In genomic region chr16:67174706-67175231, GRCh38 we compare ENCODE assay signal across 7 cellular contexts. TPM values are rescaled to one million over a fixed set of nuclear protein-coding genes. Genes with fewer than 3 reads are reported as not detected.
A peak's percentile ranks its signal among the peaks of the same experiment; 100 is the strongest.
DNase-seq lines count a peak whose midpoint lies in the region; ATAC-seq and TF ChIP-seq lines count a peak whose summit lies in the region.
"Had no signal": no experiment of that assay in that cellular context is flagged by ENCODE, and none has a peak within 500 bp of the region (broad histone marks: within the 10 kb centered on the region; RNA-seq: fewer than 3 reads in every experiment).

No MANE protein-coding gene starts in this region.

- H2BK12ac ChIP-seq in H9 (ENCODE audit: insufficient read length, low read depth, low read length), result no peak overlapping the region

- in situ Hi-C loops in brain microvascular endothelial cell (cut with HindIII; ENCODE audit: low pct_ligation_motif_present, low sequenced_read_pairs), result no loop called here

- no peak overlapping the region for H2BK120ac ChIP-seq in H9 (ENCODE audit: low read depth, low read length, poor library complexity, severe bottlenecking)

- H3K4me1 ChIP-seq in H9 (ENCODE audit: insufficient read depth, low read length) (peaks cover 5% of the 10 kb centered on the region; the same call in 1 of the 2 replicates), neuron (ENCODE audit: insufficient read depth, low read length) (peaks cover 28% of the 10 kb centered on the region)

- peaks cover 22% of the 10 kb centered on the region for H3K23me2 ChIP-seq in H9 (ENCODE audit: insufficient read length, low read depth, low read length, poor library complexity, severe bottlenecking)

- no peak overlapping the region for H3K9ac ChIP-seq in H9 (ENCODE audit: extremely low read depth, insufficient read length, low read length)

- no peak overlapping the region for H2BK20ac ChIP-seq in H9 (ENCODE audit: low read depth, low read length, poor library complexity, severe bottlenecking)

- H3T11ph ChIP-seq in H9 (ENCODE audit: low read length), result no peak overlapping the region

- H3K56ac ChIP-seq in H9 (ENCODE audit: insufficient read length, low read depth, low read length), result no peak overlapping the region

- no peak for ATAC-seq in GM19351 (IDR thresholded peaks at IDR 0.05; ENCODE audit: unreplicated experiment)

- TF ChIP-seq CTCF in H9 (conservative IDR thresholded peaks at IDR 0.05), result no peak
- no peak for TF ChIP-seq CTCF in brain microvascular endothelial cell (IDR thresholded peaks at IDR 0.05; ENCODE audit: low read depth, low read length, missing control alignments)

- H4K91ac ChIP-seq in H9 (ENCODE audit: insufficient read length, low read depth, low read length), result no peak overlapping the region

- WGBS in H9 (ENCODE audit: extremely low coverage, insufficient read length, low lambda C conversion rate), result no CpG with 5 or more reads among the region's 31 CpGs

- H4K5ac ChIP-seq in H9 (ENCODE audit: insufficient read length, low read depth, low read length), result no peak overlapping the region

- peak overlapping the region; percentile 58 for H3K4me2 ChIP-seq in H9 (ENCODE audit: insufficient read depth, insufficient read length, low read length)

- peaks cover 39 to 42% of the 10 kb centered on the region in 2 experiments for H3K4me1 Mint-ChIP-seq in H9

- H3K4ac ChIP-seq in H9 (ENCODE audit: low read depth, low read length), result no peak overlapping the region

- H3K4me3 ChIP-seq in brain microvascular endothelial cell (ENCODE audit: low read depth, low read length) (peak overlapping the region; percentile 52), neuron (ENCODE audit: low read length) (peak overlapping the region; percentile 18)

- peaks cover 70% of the 10 kb centered on the region for H3K27me3 Mint-ChIP-seq in H9 (ENCODE audit: low read depth)

- H2BK5ac ChIP-seq in H9 (ENCODE audit: insufficient read length, low read length), result no peak overlapping the region

- no peak overlapping the region for H2BK15ac ChIP-seq in H9 (ENCODE audit: low read depth, low read length)

- no peak overlapping the region for H2AK5ac ChIP-seq in H9 (ENCODE audit: insufficient read length, low read length)

- H3K14ac ChIP-seq in H9 (ENCODE audit: insufficient read depth, low read length), result no peak overlapping the region

- H3K36me3 ChIP-seq in brain microvascular endothelial cell (replicated peaks), result no peaks in the 10 kb centered on the region
- peaks cover 4% of the 10 kb centered on the region for H3K36me3 ChIP-seq in neuron (ENCODE audit: insufficient read depth, low read length)

- H3K23ac ChIP-seq in H9 (ENCODE audit: insufficient read length, low read depth, low read length), result no peak overlapping the region

- no peaks in the 10 kb centered on the region for H3K79me1 ChIP-seq in H9 (ENCODE audit: insufficient read depth, low read depth, low read length, poor library complexity, severe bottlenecking)

- peaks cover 29% of the 10 kb centered on the region; the same call in 1 of the 2 replicates for H3K27me3 ChIP-seq in H9 (ENCODE audit: insufficient read depth, low read length)
- H3K27me3 ChIP-seq in brain microvascular endothelial cell (replicated peaks), result no peaks in the 10 kb centered on the region
- peaks cover 2% of the 10 kb centered on the region for H3K27me3 ChIP-seq in neuron (ENCODE audit: insufficient read depth, low read length)

- no peak overlapping the region for H3K18ac ChIP-seq in H9 (ENCODE audit: insufficient read length, low read depth, low read length)

- no peak for DNase-seq in H9
- no peak for DNase-seq in brain microvascular endothelial cell
- DNase-seq in OCI-M2 (lab: John Stamatoyannopoulos, UW; ENCODE audit: unreplicated experiment), result no peak
- no peak for DNase-seq in NOMO-1 treated with DMSO at 0.1 percent for 48 hours (lab: John Stamatoyannopoulos, UW; ENCODE audit: unreplicated experiment)
- DNase-seq: NCI-H187 treated with DMSO at 0.1 percent for 48 hours had no signal

- H3K4me3 Mint-ChIP-seq in H9, result peak overlapping the region in 1 of 2 experiments; percentile 15; a peak in 1 of 5 replicates

- H3K9me3 Mint-ChIP-seq in H9, result no peaks in the 10 kb centered on the region; a peak in 1 of 5 replicates

- peaks cover 0 to 7% (median 6%) of the 10 kb centered on the region in 3 experiments; a peak in 2 of 7 replicates for H3K36me3 Mint-ChIP-seq in H9 (ENCODE audit: insufficient read depth in 1 of 3, low read depth in 3 of 3)

- H3K27ac ChIP-seq in H9 (ENCODE audit: insufficient read length, low read depth, low read length) (no peak overlapping the region), brain microvascular endothelial cell (no peak overlapping the region)

- no peaks in the 10 kb centered on the region for H3K79me2 ChIP-seq in H9 (ENCODE audit: insufficient read depth, low read length)

- H3K9me3 ChIP-seq in H9 (ENCODE audit: control insufficient read depth, low read depth, low read length) (no peaks in the 10 kb centered on the region), neuron (ENCODE audit: low read length) (no peaks in the 10 kb centered on the region)

- no peak overlapping the region for H4K8ac ChIP-seq in H9 (replicated peaks; ENCODE audit: insufficient read length, low read depth, low read length)

- no peaks in the 10 kb centered on the region for H4K20me1 ChIP-seq in H9 (ENCODE audit: control insufficient read depth, insufficient read depth, insufficient read length)

- no peak overlapping the region for H3K27ac Mint-ChIP-seq in H9

- H2AFZ ChIP-seq in H9 (ENCODE audit: low read length) (no peak overlapping the region), neuron (ENCODE audit: low read depth, low read length) (no peak overlapping the region)

RNA-seq across cellular contexts. Expression of gene NOL3, which starts 4.4 kb away (rescaled TPM):
- total RNA-seq in H9 (2021), result 5.6 and 5.9 TPM in 2 replicates

RNA-seq across cellular contexts. Expression of gene MATCAP1, which starts 9.0 kb away (rescaled TPM):
- 42.1 and 51.2 TPM in 2 replicates for total RNA-seq in H9 (2021)

RNA-seq across cellular contexts. Expression of gene HSF4, which starts 10.2 kb away (rescaled TPM):
- 1.2 and 1.5 TPM in 2 replicates for total RNA-seq in H9 (2021)

RNA-seq across cellular contexts. Expression of gene FBXL8, which starts 15.0 kb away (rescaled TPM):
- 0.59 and 0.75 TPM in 2 replicates for total RNA-seq in H9 (2021)

RNA-seq across cellular contexts. Expression of gene TRADD, which starts 15.1 kb away (rescaled TPM):
- total RNA-seq in H9 (2021), result 1.4 and 1.7 TPM in 2 replicates
